ENCODE assay signal across 1 cellular context in genomic region chr12:57119294-57119693, GRCh38.
TF ChIP-seq lines count a peak whose summit lies in the region.

No MANE protein-coding gene starts in this region.

TF ChIP-seq in WTC11, 78 proteins besides CTCF, POLR2A, EP300 and RAD21:
- no peak for TF ChIP-seq MXD4 (CRISPR knock-in tag; IDR thresholded peaks at IDR 0.05; ENCODE audit: borderline replicate concordance)
- TF ChIP-seq FOXP1 (CRISPR knock-in tag; IDR thresholded peaks at IDR 0.05; ENCODE audit: borderline replicate concordance) = no peak
- TF ChIP-seq ZNF416 (CRISPR knock-in tag; IDR thresholded peaks at IDR 0.05) = no peak
- no peak for TF ChIP-seq PRDM15 (CRISPR knock-in tag; IDR thresholded peaks at IDR 0.05)
- TF ChIP-seq NR1H2 (CRISPR knock-in tag; IDR thresholded peaks at IDR 0.05) = no peak
- no peak for TF ChIP-seq E2F1 (CRISPR knock-in tag; IDR thresholded peaks at IDR 0.05)
- TF ChIP-seq ESRRA (CRISPR knock-in tag; IDR thresholded peaks at IDR 0.05; ENCODE audit: borderline replicate concordance) = no peak
- no peak for TF ChIP-seq ELF4 (CRISPR knock-in tag; IDR thresholded peaks at IDR 0.05; ENCODE audit: low read depth)
- no peak for TF ChIP-seq NR2C2 (CRISPR knock-in tag; IDR thresholded peaks at IDR 0.05)
- TF ChIP-seq JAZF1 (CRISPR knock-in tag; IDR thresholded peaks at IDR 0.05) = no peak
- TF ChIP-seq GRHL2 (CRISPR knock-in tag; IDR thresholded peaks at IDR 0.05; ENCODE audit: insufficient replicate concordance, severe bottlenecking) = no peak
- no peak for TF ChIP-seq ZNF263 (CRISPR knock-in tag; IDR thresholded peaks at IDR 0.05; ENCODE audit: low read depth)
- no peak for TF ChIP-seq CREM (CRISPR knock-in tag; IDR thresholded peaks at IDR 0.05)
- TF ChIP-seq NFE2L1 (CRISPR knock-in tag; IDR thresholded peaks at IDR 0.05) = no peak
